In the genomic region with DNA sequence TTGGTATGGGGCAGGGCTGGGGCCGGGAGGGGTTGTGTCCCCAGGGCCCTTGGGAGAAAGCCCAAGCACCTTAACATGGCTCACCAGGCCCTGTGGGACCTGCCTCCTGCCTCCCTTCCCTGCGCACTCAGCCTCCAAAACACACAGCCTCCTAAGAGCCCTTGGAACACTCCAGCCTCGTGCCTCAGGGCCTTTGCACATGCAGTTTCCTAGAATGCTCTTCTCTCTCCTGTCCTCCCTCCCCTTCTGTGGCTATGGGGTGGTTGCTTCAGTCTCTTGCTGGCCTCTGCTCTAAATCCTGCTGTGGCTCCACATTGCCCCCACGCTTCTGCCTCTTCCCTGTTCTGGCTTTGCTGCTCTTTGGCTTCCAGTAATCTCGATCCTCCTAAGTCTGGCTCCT, we compare ENCODE assay signal across 27 cellular contexts. TPM values are rescaled to one million over a fixed set of nuclear protein-coding genes. Genes with fewer than 3 reads are reported as not detected.
"Had no signal": no experiment of that assay in that cellular context is flagged by ENCODE, and none has a peak within 500 bp of the region (broad histone marks: within the 10 kb centered on the region; RNA-seq: fewer than 3 reads in every experiment).

No MANE protein-coding gene starts in this region.

- H3K27ac ChIP-seq: SK-N-MC, WERI-Rb-1 had no signal

- ATAC-seq: activated CD4-positive, alpha-beta T cell treated with anti-CD3 and anti-CD28 coated beads for 36 hours; Right ventricle myocardium inferior; T-cell had no signal

- H3K4me3 ChIP-seq: SK-N-MC had no signal

- DNase-seq: activated CD4-positive, alpha-beta memory T cell treated with anti-CD3 and anti-CD28 coated beads, Interleukin-2, amount 10 ng/mL, durations not matched to agents 7 days and 5 days; activated CD4-positive, alpha-beta T cell treated with anti-CD3 and anti-CD28 coated beads for 36 hours; activated CD4-positive, alpha-beta T cell treated with anti-CD3 and anti-CD28 coated beads, Interleukin-2, amount 50 U/mL, for 1 hour; activated gamma-delta T cell treated with Interleukin-2 at 50 U/mL for 16 hours; activated naive CD4-positive, alpha-beta T cell treated with anti-CD3 and anti-CD28 coated beads, Interleukin-2, amount 10 ng/mL, durations not matched to agents 7 days and 5 days; activated naive CD8-positive, alpha-beta T cell treated with anti-CD3 and anti-CD28 coated beads, Interleukin-2, amount 10 ng/mL, durations not matched to agents 7 days and 5 days; activated T-cell treated with anti-CD3 and anti-CD28 coated beads for 4 hours; activated T-cell treated with anti-CD3 and anti-CD28 coated beads, Interleukin-2, amount 50 U/mL, for 48 hours; amniotic stem cell; Kasumi-1; KBM-7; NCI-H1048; NCI-H146; NCI-H1930; NCI-H2171; NCI-H2227 treated with DMSO at 0.1 percent for 48 hours; NCI-H526 treated with DMSO at 0.1 percent for 48 hours; NCI-H82; T-cell; WERI-Rb-1 had no signal

- H3K36me3 ChIP-seq: WERI-Rb-1 had no signal

RNA-seq across cellular contexts. Expression of a gene that starts 23.7 kb away (rescaled TPM):
- total RNA-seq: activated CD4-positive, alpha-beta memory T cell treated with anti-CD3 and anti-CD28 coated beads, Interleukin-2, amount 10 ng/mL, durations not matched to agents 7 days and 5 days; activated CD4-positive, alpha-beta T cell treated with anti-CD3 and anti-CD28 coated beads for 36 hours; activated CD8-positive, alpha-beta memory T cell treated with anti-CD3 and anti-CD28 coated beads for 36 hours; activated naive CD8-positive, alpha-beta T cell treated with anti-CD3 and anti-CD28 coated beads, Interleukin-2, amount 10 ng/mL, durations not matched to agents 7 days and 5 days; activated T-helper 2 cell treated with anti-CD3 and anti-CD28 coated beads, Interferon-gamma antibody, Interleukin-2, Interleukin-4, amounts not matched to agents 10 μg/mL and 5 μg/mL and 100 μg/mL, durations not matched to agents 14 hours and 24 hours and 36 hours; NCI-H460; OCI-LY7; T-helper 2 cell treated with Interferon-gamma antibody and Interleukin-4, amounts not matched to agents 100 ng/mL and 5 ng/mL, for 36 hours had no signal
